1 cellular context compared by ENCODE assay signal in genomic region chr15:49619226-49619625, GRCh38.
TF ChIP-seq lines count a peak whose summit lies in the region.

No MANE protein-coding gene starts in this region.

TF ChIP-seq in K562, 482 proteins besides CTCF, POLR2A, EP300 and RAD21 (continued from another document):
- TF ChIP-seq, protein P1, sequence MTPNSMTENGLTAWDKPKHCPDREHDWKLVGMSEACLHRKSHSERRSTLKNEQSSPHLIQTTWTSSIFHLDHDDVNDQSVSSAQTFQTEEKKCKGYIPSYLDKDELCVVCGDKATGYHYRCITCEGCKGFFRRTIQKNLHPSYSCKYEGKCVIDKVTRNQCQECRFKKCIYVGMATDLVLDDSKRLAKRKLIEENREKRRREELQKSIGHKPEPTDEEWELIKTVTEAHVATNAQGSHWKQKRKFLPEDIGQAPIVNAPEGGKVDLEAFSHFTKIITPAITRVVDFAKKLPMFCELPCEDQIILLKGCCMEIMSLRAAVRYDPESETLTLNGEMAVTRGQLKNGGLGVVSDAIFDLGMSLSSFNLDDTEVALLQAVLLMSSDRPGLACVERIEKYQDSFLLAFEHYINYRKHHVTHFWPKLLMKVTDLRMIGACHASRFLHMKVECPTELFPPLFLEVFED (CRISPR knock-in tag; conservative IDR thresholded peaks at IDR 0.05): no peak
- TF ChIP-seq ZNF592 (IDR thresholded peaks at IDR 0.05): peak; percentile 65
TF ChIP-seq in K562: peak in this region for 17.
